8 cellular contexts compared by ENCODE assay signal in genomic region chr16:56675685-56676210, GRCh38. TPM values are rescaled to one million over a fixed set of nuclear protein-coding genes. Genes with fewer than 3 reads are reported as not detected.
DNase-seq lines count a peak whose midpoint lies in the region; ATAC-seq and TF ChIP-seq lines count a peak whose summit lies in the region.

No MANE protein-coding gene starts in this region.

- intact Hi-C loops in activated naive CD4-positive, alpha-beta T cell treated with anti-CD3 and anti-CD28 coated beads for 36 hours (cut with micrococcal nuclease) = loop anchor here (1.0 kb wide), 1 partner anchor 7 kb away; the partner anchor contains the start of gene MT1G
- intact Hi-C loops in lower lobe of right lung (cut with DNase I) = no loop called here

- H3K27me3 ChIP-seq in lower lobe of right lung (ENCODE audit: low read depth) = peaks cover 36% of the 10 kb centered on the region

- no peaks in the 10 kb centered on the region for H3K36me3 Mint-ChIP-seq in T-helper 17 cell (ENCODE audit: low read depth)
- no peaks in the 10 kb centered on the region for H3K36me3 Mint-ChIP-seq in activated naive CD4-positive, alpha-beta T cell treated with anti-CD3 and anti-CD28 coated beads for 36 hours (ENCODE audit: low read depth)
- no peaks in the 10 kb centered on the region for H3K36me3 Mint-ChIP-seq in stimulated activated naive B cell treated with anti-CD40 and anti-IgM and Interleukin-4, amounts not matched to agents 10 μg/mL and 1 μg/mL and 100 μg/mL, for 72 hours

- H3K36me3 ChIP-seq in lower lobe of right lung = no peaks in the 10 kb centered on the region

- H3K4me1 Mint-ChIP-seq in T-helper 17 cell = peaks cover 6% of the 10 kb centered on the region
- H3K4me1 Mint-ChIP-seq in activated naive CD4-positive, alpha-beta T cell treated with anti-CD3 and anti-CD28 coated beads for 36 hours (ENCODE audit: low read depth) = peaks cover 11% of the 10 kb centered on the region
- peaks cover 7 to 15% of the 10 kb centered on the region in 2 donors for H3K4me1 Mint-ChIP-seq in stimulated activated naive B cell treated with anti-CD40 and anti-IgM and Interleukin-4, amounts not matched to agents 10 μg/mL and 1 μg/mL and 100 μg/mL, for 72 hours

- H3K9me3 ChIP-seq in T-helper 17 cell (ENCODE audit: control insufficient read depth, low read length, poor library complexity, severe bottlenecking) (no peaks in the 10 kb centered on the region), lower lobe of right lung (no peaks in the 10 kb centered on the region)

- ATAC-seq in T-helper 17 cell (peak; percentile 80), lower lobe of right lung (peak; percentile 43 to 50)
- peak; percentile 32 to 50 for ATAC-seq in stimulated activated naive B cell treated with anti-CD40 and anti-IgM and Interleukin-4, amounts not matched to agents 10 μg/mL and 1 μg/mL and 100 μg/mL, for 72 hours (replicated peaks)

- peak overlapping the region; percentile 83 for H3K4me3 Mint-ChIP-seq in T-helper 17 cell
- H3K4me3 Mint-ChIP-seq in activated naive CD4-positive, alpha-beta T cell treated with anti-CD3 and anti-CD28 coated beads for 36 hours = peak overlapping the region; percentile 55
- H3K4me3 Mint-ChIP-seq in stimulated activated naive B cell treated with anti-CD40 and anti-IgM and Interleukin-4, amounts not matched to agents 10 μg/mL and 1 μg/mL and 100 μg/mL, for 72 hours = peak overlapping the region; percentile 56 to 71

- TF ChIP-seq CTCF in lower lobe of right lung (IDR thresholded peaks at IDR 0.05) = no peak

- H3K27ac Mint-ChIP-seq in T-helper 17 cell = peak overlapping the region; percentile 89
- no peak overlapping the region for H3K27ac Mint-ChIP-seq in activated naive CD4-positive, alpha-beta T cell treated with anti-CD3 and anti-CD28 coated beads for 36 hours
- H3K27ac Mint-ChIP-seq in stimulated activated naive B cell treated with anti-CD40 and anti-IgM and Interleukin-4, amounts not matched to agents 10 μg/mL and 1 μg/mL and 100 μg/mL, for 72 hours = no peak overlapping the region

- peaks cover 8% of the 10 kb centered on the region for H3K4me1 ChIP-seq in lower lobe of right lung

- CTCF ChIA-PET in activated naive CD4-positive, alpha-beta T cell treated with anti-CD3 and anti-CD28 coated beads for 36 hours (lab: Charles Lee) = interaction anchor here (0.8 to 1.4 kb wide), 3 partner anchors 13 to 31 kb away, joined by 3 to 13 read pairs (median 3); no protein-coding TSS in a partner anchor

- peak overlapping the region; percentile 35 for H3K4me3 ChIP-seq in lower lobe of right lung

- peaks cover 30% of the 10 kb centered on the region for H3K27me3 Mint-ChIP-seq in T-helper 17 cell
- H3K27me3 Mint-ChIP-seq in activated naive CD4-positive, alpha-beta T cell treated with anti-CD3 and anti-CD28 coated beads for 36 hours (ENCODE audit: low read depth) = peaks cover 10% of the 10 kb centered on the region
- peaks cover 57 to 70% of the 10 kb centered on the region in 2 donors for H3K27me3 Mint-ChIP-seq in stimulated activated naive B cell treated with anti-CD40 and anti-IgM and Interleukin-4, amounts not matched to agents 10 μg/mL and 1 μg/mL and 100 μg/mL, for 72 hours

- DNase-seq in T-helper 17 cell (no peak), lower lobe of right lung (no peak), Ammon's horn (ENCODE audit: low spot score) (no peak), C1 segment of cervical spinal cord (lab: John Stamatoyannopoulos, UW) (no peak), A172 (ENCODE audit: low spot score) (no peak), DMS 273 treated with DMSO at 0.1 percent for 48 hours (lab: John Stamatoyannopoulos, UW) (no peak)
- DNase-seq in activated naive CD4-positive, alpha-beta T cell treated with anti-CD3 and anti-CD28 coated beads for 36 hours = peak; percentile 73
- DNase-seq in stimulated activated naive B cell treated with anti-CD40 and anti-IgM and Interleukin-4, amounts not matched to agents 10 μg/mL and 1 μg/mL and 100 μg/mL, for 72 hours = no peak

- no peaks in the 10 kb centered on the region for H3K9me3 Mint-ChIP-seq in activated naive CD4-positive, alpha-beta T cell treated with anti-CD3 and anti-CD28 coated beads for 36 hours
- no peaks in the 10 kb centered on the region for H3K9me3 Mint-ChIP-seq in stimulated activated naive B cell treated with anti-CD40 and anti-IgM and Interleukin-4, amounts not matched to agents 10 μg/mL and 1 μg/mL and 100 μg/mL, for 72 hours

- no peak overlapping the region for H3K27ac ChIP-seq in lower lobe of right lung

RNA-seq across cellular contexts. Expression of gene MT1H, which starts 6.1 kb away (rescaled TPM):
- total RNA-seq in T-helper 17 cell (not detected), lower lobe of right lung (4.3 TPM)
- 1 to 10 TPM; 5.4 to 7.4 TPM for total RNA-seq in activated naive CD4-positive, alpha-beta T cell treated with anti-CD3 and anti-CD28 coated beads for 36 hours
- not detected in 2 replicates for total RNA-seq in A172 (2014; rRNA removed; shearing (Covaris generic))

RNA-seq across cellular contexts. Expression of gene MT1X, which starts 6.5 kb away (rescaled TPM):
- total RNA-seq in T-helper 17 cell (10 to 100 TPM; 22.0 to 22.1 TPM), lower lobe of right lung (95.7 TPM)
- total RNA-seq in activated naive CD4-positive, alpha-beta T cell treated with anti-CD3 and anti-CD28 coated beads for 36 hours = 10 to 100 TPM; 49.9 to 57.9 TPM
- 24.9 and 97.3 TPM in 2 replicates for total RNA-seq in A172 (2014; rRNA removed; shearing (Covaris generic))

RNA-seq across cellular contexts. Expression of gene MT1G, which starts 7.9 kb away (rescaled TPM):
- total RNA-seq in T-helper 17 cell (under 1 TPM in 1 of 2 donors, not detected in 1; 0.85 TPM), lower lobe of right lung (25.3 TPM)
- total RNA-seq in activated naive CD4-positive, alpha-beta T cell treated with anti-CD3 and anti-CD28 coated beads for 36 hours = 10 to 100 TPM; 22.4 to 23.8 TPM
- total RNA-seq in A172 (2014; rRNA removed; shearing (Covaris generic)) = not detected in 2 replicates

RNA-seq across cellular contexts. Expression of gene MT1F, which starts 18.0 kb away (rescaled TPM):
- total RNA-seq in T-helper 17 cell (1 to 10 TPM; 3.3 to 8.8 TPM), lower lobe of right lung (12.6 TPM)
- total RNA-seq in activated naive CD4-positive, alpha-beta T cell treated with anti-CD3 and anti-CD28 coated beads for 36 hours = 1 to 10 TPM; 5.4 to 6.4 TPM
- not detected in 2 replicates for total RNA-seq in A172 (2014; rRNA removed; shearing (Covaris generic))

RNA-seq across cellular contexts. Expression of gene MT1B, which starts 24.1 kb away (rescaled TPM):
- total RNA-seq in T-helper 17 cell = not detected
- total RNA-seq in activated naive CD4-positive, alpha-beta T cell treated with anti-CD3 and anti-CD28 coated beads for 36 hours = not detected
- not detected for total RNA-seq in lower lobe of right lung
- total RNA-seq in A172 (2014; rRNA removed; shearing (Covaris generic)) = not detected in 2 replicates

Comparison
In these comparisons a context has a peak if more than half of its experiments do, and no peak if none do; other contexts are left out.
1. RNA of gene MT1G, which starts 7.9 kb away (total RNA-seq): 25.3 TPM in lower lobe of right lung (single experiment) and 22.4 to 23.8 TPM in activated naive CD4-positive, alpha-beta T cell treated with anti-CD3 and anti-CD28 coated beads for 36 hours; 0.85 TPM in T-helper 17 cell and not detected in A172; every median in the first group is over 10 times any median in the second.
2. Peak in every context shown above with its lines, with median percentiles within 50 percentile points of each other: ATAC-seq and H3K4me3 Mint-ChIP-seq.